Comparison of ENCODE assay signal across 9 cellular contexts in genomic region chr17:7562208-7562605, GRCh38. TPM values are rescaled to one million over a fixed set of nuclear protein-coding genes. Genes with fewer than 3 reads are reported as not detected.
DNase-seq lines count a peak whose midpoint lies in the region; ATAC-seq, FAIRE-seq and TF ChIP-seq lines count a peak whose summit lies in the region.
"Had no signal": no experiment of that assay in that cellular context is flagged by ENCODE, and none has a peak within 500 bp of the region (broad histone marks: within the 10 kb centered on the region; RNA-seq: fewer than 3 reads in every experiment).

No MANE protein-coding gene starts in this region.

- H3K9me3 ChIP-seq in PC-9 (ENCODE audit: insufficient read depth, low read depth) (no peaks in the 10 kb centered on the region), psoas muscle (no peaks in the 10 kb centered on the region)

- H3K27ac ChIP-seq in PC-9 (peak overlapping the region; percentile 60; the same call in 1 of the 2 replicates), psoas muscle (peak overlapping the region; percentile 94)

- intact Hi-C loops in PC-9 (cut with micrococcal nuclease; ENCODE audit: unreplicated experiment) (no loop called here), psoas muscle (cut with DNase I) (loop anchor here in 1 of 2 donors (5.0 to 10.0 kb wide), 4 partner anchors 50 to 317 kb away; partner anchors contain the start of genes FGF11, GABARAP, KCTD11 and TMEM102)

- no peaks in the 10 kb centered on the region for H3K9me3 Mint-ChIP-seq in activated CD8-positive, alpha-beta memory T cell treated with anti-CD3 and anti-CD28 coated beads, Interleukin-2, amount 10 ng/mL, durations not matched to agents 7 days and 5 days (ENCODE audit: low read depth)

- peak overlapping the region; percentile 68; the same call in 1 of the 2 replicates for H2AFZ ChIP-seq in PC-9

- no peaks in the 10 kb centered on the region for H3K9me2 ChIP-seq in PC-9 (ENCODE audit: insufficient read depth)

- TF ChIP-seq POLR2A in erythroblast (IDR thresholded peaks at IDR 0.05; ENCODE audit: low read length) = no peak

- H3K4me2 ChIP-seq in PC-9 = peak overlapping the region; percentile 97

- peak overlapping the region; percentile 85 for H3K4me3 Mint-ChIP-seq in activated CD8-positive, alpha-beta memory T cell treated with anti-CD3 and anti-CD28 coated beads, Interleukin-2, amount 10 ng/mL, durations not matched to agents 7 days and 5 days

- H3K36me3 ChIP-seq in PC-9 (ENCODE audit: low read depth) = no peaks in the 10 kb centered on the region
- H3K36me3 ChIP-seq in psoas muscle (ENCODE audit: insufficient read depth in 1 of 2, low read depth in 1 of 2) = peaks cover 6 to 43% of the 10 kb centered on the region in 2 donors

- no peaks in the 10 kb centered on the region for H3F3A ChIP-seq in PC-9 (ENCODE audit: insufficient read depth, low read depth)

- H3K4me1 ChIP-seq in PC-9 (replicated peaks; ENCODE audit: insufficient read depth) = peaks cover 9% of the 10 kb centered on the region
- H3K4me1 ChIP-seq in psoas muscle = peaks cover 45% of the 10 kb centered on the region

- peaks cover 9% of the 10 kb centered on the region for H3K36me3 Mint-ChIP-seq in activated CD8-positive, alpha-beta memory T cell treated with anti-CD3 and anti-CD28 coated beads, Interleukin-2, amount 10 ng/mL, durations not matched to agents 7 days and 5 days

- peak; percentile 8 for ATAC-seq in activated CD8-positive, alpha-beta memory T cell treated with anti-CD3 and anti-CD28 coated beads, Interleukin-2, amount 10 ng/mL, durations not matched to agents 7 days and 5 days
- ATAC-seq in psoas muscle = peak in 2 of 4 donors; percentile 0 to 4

- no peaks in the 10 kb centered on the region for H4K20me1 ChIP-seq in PC-9 (ENCODE audit: insufficient read depth)

- 0 to 1% (median 0%) methylated on average over 17 to 28 of the region's 28 CpGs for WGBS in psoas muscle, 3 donors

- BruUV-seq in PC-9 (replicated peaks; lab: Mats Ljungman, UMichigan) = no TSS peak

- H3K79me2 ChIP-seq in PC-9 (ENCODE audit: low read depth) = peaks cover 25% of the 10 kb centered on the region

- no peak for FAIRE-seq in D721Med (lab: Jason Lieb, UNC)
- FAIRE-seq: colon had no signal

- CTCF ChIA-PET in activated CD8-positive, alpha-beta memory T cell treated with anti-CD3 and anti-CD28 coated beads, Interleukin-2, amount 10 ng/mL, durations not matched to agents 7 days and 5 days (lab: Charles Lee) = interaction anchor here (0.6 to 3.0 kb wide), 13 partner anchors 9 to 200 kb away, joined by 3 to 44 read pairs (median 7); partner anchors contain the start of genes TMEM102, TNFSF12, TP53 and WRAP53
- CTCF ChIA-PET in PC-9 (lab: Charles Lee) = no interaction called here

- H3K27me3 ChIP-seq in PC-9 (ENCODE audit: insufficient read depth, low read depth) = no peaks in the 10 kb centered on the region
- no peaks in the 10 kb centered on the region for H3K27me3 ChIP-seq in psoas muscle (ENCODE audit: insufficient read depth in 3 of 3, low read length in 2 of 3)

- TF ChIP-seq CTCF in PC-9 (conservative IDR thresholded peaks at IDR 0.05) = no peak
- TF ChIP-seq CTCF in psoas muscle (IDR thresholded peaks at IDR 0.05) = no peak
- TF ChIP-seq CTCF in D721Med (IDR thresholded peaks at IDR 0.05; ENCODE audit: insufficient read depth, missing control alignments) = no peak
- TF ChIP-seq CTCF in GM10266 (IDR thresholded peaks at IDR 0.05; ENCODE audit: control insufficient read depth, insufficient read depth, low read depth, missing control alignments) = no peak

- no peak for DNase-seq in activated CD8-positive, alpha-beta memory T cell treated with anti-CD3 and anti-CD28 coated beads, Interleukin-2, amount 10 ng/mL, durations not matched to agents 7 days and 5 days
- no peak for DNase-seq in activated CD8-positive, alpha-beta memory T cell treated with anti-CD3 and anti-CD28 coated beads, Interleukin-2, amount 50 U/mL, for 4 hours
- DNase-seq in PC-9 = no peak
- DNase-seq in erythroblast (lab: John Stamatoyannopoulos, UW) = peak; percentile 68 to 70
- no peak for DNase-seq in psoas muscle
- DNase-seq in stimulated activated CD4-positive, alpha-beta T cell treated with anti-CD3 and anti-CD28 coated beads, Interleukin-1b, Interleukin-23, amount 100 ng/mL, for 48 hours = no peak
- no peak for DNase-seq in D721Med (ENCODE audit: insufficient read length, low spot score)
- no peak for DNase-seq in GM10266 (ENCODE audit: extremely low spot score)

- H3K4me3 ChIP-seq in PC-9 (peak overlapping the region; percentile 92), psoas muscle (peak overlapping the region; percentile 96)

- H3K27me3 Mint-ChIP-seq in activated CD8-positive, alpha-beta memory T cell treated with anti-CD3 and anti-CD28 coated beads, Interleukin-2, amount 10 ng/mL, durations not matched to agents 7 days and 5 days = no peaks in the 10 kb centered on the region

- peak overlapping the region; percentile 84 for H3K27ac Mint-ChIP-seq in activated CD8-positive, alpha-beta memory T cell treated with anti-CD3 and anti-CD28 coated beads, Interleukin-2, amount 10 ng/mL, durations not matched to agents 7 days and 5 days

- peaks cover 53% of the 10 kb centered on the region for H3K4me1 Mint-ChIP-seq in activated CD8-positive, alpha-beta memory T cell treated with anti-CD3 and anti-CD28 coated beads, Interleukin-2, amount 10 ng/mL, durations not matched to agents 7 days and 5 days

- POLR2A ChIA-PET in PC-9 (lab: Charles Lee; ENCODE audit: unreplicated experiment) = no interaction called here

RNA-seq across cellular contexts. Expression of gene SENP3, which starts 0.5 kb away (rescaled TPM):
- total RNA-seq in activated CD8-positive, alpha-beta memory T cell treated with anti-CD3 and anti-CD28 coated beads, Interleukin-2, amount 10 ng/mL, durations not matched to agents 7 days and 5 days = 10 to 100 TPM; 55.7 to 70.9 TPM
- total RNA-seq in PC-9 (2021) (68.4 and 72.4 TPM in 2 replicates), psoas muscle (10 to 100 TPM; 24.0 to 40.7 (median 38.3) TPM)
- 10 to 100 TPM; 44.1 to 90.5 (median 76.1) TPM for polyA plus RNA-seq in psoas muscle

RNA-seq across cellular contexts. Expression of gene TNFSF13, which starts 3.7 kb away (rescaled TPM):
- total RNA-seq in activated CD8-positive, alpha-beta memory T cell treated with anti-CD3 and anti-CD28 coated beads, Interleukin-2, amount 10 ng/mL, durations not matched to agents 7 days and 5 days = 1 to 10 TPM; 2.2 to 2.5 TPM
- total RNA-seq in PC-9 (2021) (46.4 and 65.4 TPM in 2 replicates), psoas muscle (1 to 10 TPM; 4.0 to 5.4 (median 4.5) TPM)
- 1 to 10 TPM; 2.8 to 4.3 (median 3.1) TPM for polyA plus RNA-seq in psoas muscle

RNA-seq across cellular contexts. Expression of gene TNFSF12, which starts 13.3 kb away (rescaled TPM):
- 10 to 100 TPM; 52.8 to 59.4 TPM for total RNA-seq in activated CD8-positive, alpha-beta memory T cell treated with anti-CD3 and anti-CD28 coated beads, Interleukin-2, amount 10 ng/mL, durations not matched to agents 7 days and 5 days
- total RNA-seq in PC-9 (2021) = 14.3 and 21.5 TPM in 2 replicates
- total RNA-seq in psoas muscle = 10 to 100 TPM; 14.3 to 23.4 (median 15.6) TPM
- 10 to 100 TPM; 10.2 to 18.9 (median 13.8) TPM for polyA plus RNA-seq in psoas muscle

RNA-seq across cellular contexts. Expression of gene CD68, which starts 17.2 kb away (rescaled TPM):
- 10 to 100 TPM in 1 of 2 experiments, 1 to 10 TPM in 1; 10.0 to 26.7 TPM for total RNA-seq in activated CD8-positive, alpha-beta memory T cell treated with anti-CD3 and anti-CD28 coated beads, Interleukin-2, amount 10 ng/mL, durations not matched to agents 7 days and 5 days
- total RNA-seq in PC-9 (2021) (27.0 and 37.0 TPM in 2 replicates), psoas muscle (10 to 100 TPM; 15.8 to 38.4 (median 26.4) TPM)
- 100 to 1,000 TPM in 1 of 3 donors, 10 to 100 TPM in 2; 16.5 to 298 (median 21.8) TPM for polyA plus RNA-seq in psoas muscle

RNA-seq across cellular contexts. Expression of gene MPDU1, which starts 21.4 kb away (rescaled TPM):
- total RNA-seq in activated CD8-positive, alpha-beta memory T cell treated with anti-CD3 and anti-CD28 coated beads, Interleukin-2, amount 10 ng/mL, durations not matched to agents 7 days and 5 days = 10 to 100 TPM; 57.6 to 76.9 TPM
- total RNA-seq in PC-9 (2021) = 33.4 and 44.2 TPM in 2 replicates
- 10 to 100 TPM; 19.3 to 40.6 (median 34.1) TPM for total RNA-seq in psoas muscle
- 100 to 1,000 TPM in 1 of 3 donors, 10 to 100 TPM in 2; 53.6 to 147 (median 77.8) TPM for polyA plus RNA-seq in psoas muscle

Comparison
In these comparisons a context has a peak if more than half of its experiments do, and no peak if none do; other contexts are left out.
1. DNase-seq: peak in erythroblast (2 of 2); none in activated CD8-positive, alpha-beta memory T cell treated with anti-CD3 and anti-CD28 coated beads, Interleukin-2, amount 10 ng/mL, durations not matched to agents 7 days and 5 days (single experiment), activated CD8-positive, alpha-beta memory T cell treated with anti-CD3 and anti-CD28 coated beads, Interleukin-2, amount 50 U/mL, for 4 hours (single experiment), PC-9 (0 of 2), psoas muscle (0 of 2), stimulated activated CD4-positive, alpha-beta T cell treated with anti-CD3 and anti-CD28 coated beads, Interleukin-1b, Interleukin-23, amount 100 ng/mL, for 48 hours (single experiment), D721Med (single experiment) and GM10266 (single experiment).